Comparison of ENCODE assay signal across 8 cellular contexts in the genomic region with DNA sequence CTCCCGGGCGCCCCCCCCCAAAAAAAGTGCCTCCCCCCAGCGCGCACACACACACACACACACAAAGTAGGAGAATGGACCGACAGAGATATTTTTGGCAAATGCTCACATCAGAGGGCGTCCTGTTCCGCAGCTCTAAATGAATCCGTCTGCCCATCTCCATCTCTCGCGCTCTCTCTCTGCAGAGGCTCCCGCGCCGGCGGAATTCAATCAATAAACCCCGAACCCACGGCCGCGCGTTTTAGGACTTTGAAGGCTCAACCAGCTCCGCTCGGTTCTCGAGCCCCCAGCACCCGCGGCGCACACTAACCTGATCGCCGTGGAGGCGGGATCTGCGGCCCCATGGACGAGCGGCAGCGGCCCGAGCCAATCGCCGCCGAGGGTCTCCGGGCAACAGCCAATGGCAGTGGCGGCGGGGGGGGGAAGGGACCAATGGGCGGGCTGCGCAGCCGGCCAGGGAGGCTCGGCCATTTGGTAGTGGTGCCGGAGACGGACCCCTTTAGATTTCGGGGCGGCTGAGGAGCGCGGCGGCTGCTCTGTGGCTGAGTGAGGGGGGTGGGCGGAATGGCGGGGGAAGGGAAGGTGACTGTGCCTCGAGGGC. TPM values are rescaled to one million over a fixed set of nuclear protein-coding genes. Genes with fewer than 3 reads are reported as not detected.
DNase-seq lines count a peak whose midpoint lies in the region; ATAC-seq lines count a peak whose summit lies in the region.

A gene (minus strand): TSS at position 307 of the 601 bp plus-strand sequence. CDS start 144 bp downstream, at position 163.

- no peak within 1 kb of the TSS for H4K5ac ChIP-seq in mesendoderm (ENCODE audit: low read length)

- no peaks in the 10 kb centered on the region for H3K27me3 ChIP-seq in CD4-positive, alpha-beta memory T cell (ENCODE audit: insufficient read depth, low read length)
- H3K27me3 ChIP-seq in mesendoderm (ENCODE audit: insufficient read depth, low read length, poor library complexity) = peaks cover 4% of the 10 kb centered on the region

- peaks cover 20 to 36% (median 23%) of the 10 kb centered on the region in 4 donors for H3K4me1 Mint-ChIP-seq in CD4-positive, alpha-beta memory T cell
- peaks cover 23 to 31% of the 10 kb centered on the region in 2 donors for H3K4me1 Mint-ChIP-seq in effector memory CD8-positive, alpha-beta T cell (ENCODE audit: low read depth in 2 of 2)

- ATAC-seq in GM19463 (IDR thresholded peaks at IDR 0.05; ENCODE audit: unreplicated experiment) = peak; percentile 65
- peak; percentile 67 for ATAC-seq in effector memory CD8-positive, alpha-beta T cell (replicated peaks)

- intact Hi-C loops in CD4-positive, alpha-beta memory T cell (cut with micrococcal nuclease) = loop anchor here (5.0 to 10.0 kb wide), 2 partner anchors 594 to 647 kb away; a partner anchor contains a TSS

- peak within 1 kb of the TSS; percentile 100 for H3K56ac ChIP-seq in mesendoderm (ENCODE audit: low read length)

- H3K23ac ChIP-seq in mesendoderm (ENCODE audit: low read length) = peak within 1 kb of the TSS; percentile 100

- no peak within 1 kb of the TSS for H4K8ac ChIP-seq in mesendoderm (ENCODE audit: low read depth, low read length)

- H3K36me3 Mint-ChIP-seq in CD4-positive, alpha-beta memory T cell = peaks cover 0 to 25% of the 10 kb centered on the region in 2 donors
- peaks cover 31% of the 10 kb centered on the region for H3K36me3 Mint-ChIP-seq in effector memory CD8-positive, alpha-beta T cell (ENCODE audit: insufficient read depth)

- no peaks in the 10 kb centered on the region for H3K36me3 ChIP-seq in CD4-positive, alpha-beta memory T cell (ENCODE audit: insufficient read depth, low read length)
- no peaks in the 10 kb centered on the region for H3K36me3 ChIP-seq in mesendoderm (ENCODE audit: control insufficient read depth, insufficient read depth, low read length)

- H3K4ac ChIP-seq in mesendoderm (ENCODE audit: low read depth, low read length) = peak within 1 kb of the TSS; percentile 21

- H2BK15ac ChIP-seq in mesendoderm (replicated peaks; ENCODE audit: low read depth) = no peak within 1 kb of the TSS

- peak; percentile 94 to 98 (median 95) for DNase-seq in CD4-positive, alpha-beta memory T cell
- peak; percentile 93 for DNase-seq in HT1080 (ENCODE audit: low read depth)
- DNase-seq in NOMO-1 treated with dmso at 0.1 percent for 144 hours (lab: John Stamatoyannopoulos, UW; ENCODE audit: unreplicated experiment) = peak; percentile 80
- DNase-seq in activated CD8-positive, alpha-beta memory T cell treated with anti-CD3 and anti-CD28 coated beads for 48 hours (ENCODE audit: low read depth in 2 of 3, low spot score in 2 of 3) = peak; percentile 93 to 98 (median 94)
- peak; percentile 95 to 98 (median 96) for DNase-seq in effector memory CD8-positive, alpha-beta T cell
- peak; percentile 98 for DNase-seq in mesendoderm
- DNase-seq in stimulated activated CD8-positive, alpha-beta memory T cell treated with anti-CD3 and anti-CD28 coated beads, Interleukin-15, amount 100 ng/mL, for 1 hour (ENCODE audit: low read depth) = peak; percentile 97

- H3K9me3 Mint-ChIP-seq in CD4-positive, alpha-beta memory T cell = peaks cover 0 to 2% (median 0%) of the 10 kb centered on the region in 8 donors
- H3K9me3 Mint-ChIP-seq in effector memory CD8-positive, alpha-beta T cell = no peaks in the 10 kb centered on the region

- peaks cover 27% of the 10 kb centered on the region for H3K4me1 ChIP-seq in CD4-positive, alpha-beta memory T cell (ENCODE audit: insufficient read depth, low read length)
- H3K4me1 ChIP-seq in mesendoderm (ENCODE audit: control insufficient read depth, low read depth, low read length) = peaks cover 14% of the 10 kb centered on the region

- H3K18ac ChIP-seq in mesendoderm (ENCODE audit: low read length) = peak within 1 kb of the TSS; percentile 100

- H3K4me3 Mint-ChIP-seq in CD4-positive, alpha-beta memory T cell = peak within 1 kb of the TSS; percentile 93 to 100 (median 98)
- H3K4me3 Mint-ChIP-seq in effector memory CD8-positive, alpha-beta T cell = peak within 1 kb of the TSS; percentile 99 to 100

- POLR2A ChIA-PET in CD4-positive, alpha-beta memory T cell (lab: Charles Lee; ENCODE audit: partially characterized antibody) = interaction anchor here (0.7 to 6.4 kb wide), 6 partner anchors 13 to 766 kb away, joined by 3 to 92 read pairs (median 4); a partner anchor contains a TSS

- peak within 1 kb of the TSS; percentile 93 to 99 (median 98) for H3K27ac Mint-ChIP-seq in CD4-positive, alpha-beta memory T cell
- H3K27ac Mint-ChIP-seq in effector memory CD8-positive, alpha-beta T cell = peak within 1 kb of the TSS; percentile 97 to 98

- H3K9me3 ChIP-seq in CD4-positive, alpha-beta memory T cell (ENCODE audit: control insufficient read depth in 1 of 2, low read length in 2 of 2) = no peaks in the 10 kb centered on the region

- CTCF ChIA-PET in CD4-positive, alpha-beta memory T cell (lab: Charles Lee; ENCODE audit: partially characterized antibody) = interaction anchor here (1.8 kb wide), 1 partner anchor 37 kb away, joined by 5 read pairs; no protein-coding TSS in a partner anchor

- no CpG with 5 or more reads among the region's 53 CpGs for WGBS in mesendoderm (ENCODE audit: extremely low coverage, insufficient coverage, low lambda C conversion rate)

- peaks cover 43% of the 10 kb centered on the region for H3K79me2 ChIP-seq in mesendoderm (ENCODE audit: control insufficient read depth, insufficient read depth, low read length)

- H2BK120ac ChIP-seq in mesendoderm (ENCODE audit: low read depth, low read length) = peak within 1 kb of the TSS; percentile 39

- no peaks in the 10 kb centered on the region for H3K27me3 Mint-ChIP-seq in CD4-positive, alpha-beta memory T cell
- no peaks in the 10 kb centered on the region for H3K27me3 Mint-ChIP-seq in effector memory CD8-positive, alpha-beta T cell

- H2BK5ac ChIP-seq in mesendoderm (ENCODE audit: low read length) = peak within 1 kb of the TSS; percentile 95

- H3K4me3 ChIP-seq in CD4-positive, alpha-beta memory T cell (ENCODE audit: low read length in 2 of 2) = peak within 1 kb of the TSS; percentile 77 to 88
- peak within 1 kb of the TSS; percentile 70 for H3K4me3 ChIP-seq in mesendoderm (ENCODE audit: low read length)

- peak within 1 kb of the TSS; percentile 91 for H3K27ac ChIP-seq in CD4-positive, alpha-beta memory T cell (ENCODE audit: low read depth, low read length)
- peak within 1 kb of the TSS; percentile 98 for H3K27ac ChIP-seq in mesendoderm (ENCODE audit: low read depth, low read length)

- peak within 1 kb of the TSS; percentile 100 for H3K9ac ChIP-seq in mesendoderm (ENCODE audit: low read length)

- H2AK5ac ChIP-seq in mesendoderm (ENCODE audit: low read length) = no peak within 1 kb of the TSS

- H3K4me2 ChIP-seq in mesendoderm (ENCODE audit: low read length) = peak within 1 kb of the TSS; percentile 86

- H3K79me1 ChIP-seq in mesendoderm (ENCODE audit: low read length) = peaks cover 11% of the 10 kb centered on the region

RNA-seq across cellular contexts. Expression of the gene that starts here (rescaled TPM):
- 100 to 1,000 TPM; 134 TPM for total RNA-seq in CD4-positive, alpha-beta memory T cell
- 10 to 100 TPM; 52.7 to 64.5 TPM for polyA plus RNA-seq in CD4-positive, alpha-beta memory T cell
- total RNA-seq in HT1080 (2014; rRNA removed; shearing (Covaris generic)) = 80.0 and 120 TPM in 2 replicates
- 176 and 201 TPM in 2 replicates for polyA plus RNA-seq in HT1080 (2015; cell fraction: cytosol; rRNA removed)
- 135 and 138 TPM in 2 replicates for polyA plus RNA-seq in HT1080 (2015; cell fraction: nucleus; rRNA removed)
- polyA plus RNA-seq in mesendoderm (2013, experiment 1 of 2) = 442 TPM
- polyA plus RNA-seq in mesendoderm (2013, experiment 2 of 2) = 440 TPM

Comparison
In these comparisons a context has a peak if more than half of its experiments do, and no peak if none do; other contexts are left out.
1. Peak in every context shown above with its lines: DNase-seq, ATAC-seq, H3K4me3 ChIP-seq and H3K27ac ChIP-seq.